In the genomic region with DNA sequence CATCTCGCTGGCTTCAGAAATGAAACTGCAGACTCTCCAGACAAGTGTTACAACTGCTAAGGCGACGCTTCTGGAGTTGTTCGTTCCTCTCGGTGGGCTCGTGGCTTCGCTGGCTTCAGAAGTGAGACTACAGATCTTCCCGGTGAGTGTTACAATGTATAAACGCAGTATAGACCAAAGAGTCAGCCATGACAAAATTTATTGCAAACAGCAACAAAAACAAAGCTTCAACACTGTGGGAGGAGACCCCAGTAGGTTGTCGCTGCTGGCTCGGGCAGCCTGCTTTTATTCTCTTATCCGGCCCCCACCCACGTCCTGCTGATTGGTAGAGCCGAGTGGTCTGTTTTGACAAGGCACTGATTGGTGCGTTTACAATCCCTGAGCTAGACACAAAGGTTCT, we compare ENCODE assay signal across 13 cellular contexts.
DNase-seq lines count a peak whose midpoint lies in the region; TF ChIP-seq lines count a peak whose summit lies in the region.
"Had no signal": no experiment of that assay in that cellular context is flagged by ENCODE, and none has a peak within 500 bp of the region (broad histone marks: within the 10 kb centered on the region; RNA-seq: fewer than 3 reads in every experiment).

No MANE protein-coding gene starts in this region.

- TF ChIP-seq CTCF in nephron progenitor cell (IDR thresholded peaks at IDR 0.05), result no peak
- TF ChIP-seq CTCF in spleen (IDR thresholded peaks at IDR 0.05 in 8 of 11, conservative IDR thresholded peaks at IDR 0.05 in 3 of 11), result no peak

- H3K4me3 Mint-ChIP-seq in nephron progenitor cell, result peak overlapping the region; percentile 48
- H3K4me3 Mint-ChIP-seq: CD14-positive monocyte; CD8-positive, alpha-beta T cell had no signal

- peak overlapping the region; percentile 77 for H3K27ac Mint-ChIP-seq in nephron progenitor cell
- H3K27ac Mint-ChIP-seq: CD14-positive monocyte; CD8-positive, alpha-beta T cell had no signal

- DNase-seq in HEK293T (ENCODE audit: extremely low spot score), result no peak
- DNase-seq in SHP77 (lab: John Stamatoyannopoulos, UW), result peak; percentile 37 to 68
- DNase-seq in nephron progenitor cell, result no peak
- no peak for DNase-seq in activated T-cell treated with anti-CD3 and anti-CD28 coated beads, Interleukin-2, amount 50 U/mL, for 48 hours
- no peak for DNase-seq in spleen
- no peak for DNase-seq in Ammon's horn (ENCODE audit: low spot score)
- DNase-seq: CD8-positive, alpha-beta T cell; COR-L47; DMS153; DMS79 treated with DMSO at 0.1 percent for 48 hours; GDM1 had no signal

- peaks cover 33% of the 10 kb centered on the region for H3K9me3 Mint-ChIP-seq in nephron progenitor cell
- H3K9me3 Mint-ChIP-seq: CD8-positive, alpha-beta T cell had no signal

- H3K4me1 Mint-ChIP-seq in nephron progenitor cell, result peaks cover 32% of the 10 kb centered on the region

- no peaks in the 10 kb centered on the region for H3K36me3 ChIP-seq in spleen

- H3K36me3 Mint-ChIP-seq in nephron progenitor cell (ENCODE audit: low read depth), result peaks cover 21% of the 10 kb centered on the region
- H3K36me3 Mint-ChIP-seq: CD14-positive monocyte; CD8-positive, alpha-beta T cell had no signal

- peaks cover 40% of the 10 kb centered on the region for H3K27me3 Mint-ChIP-seq in nephron progenitor cell (ENCODE audit: low read depth, poor library complexity)

- 78 to 91% (median 86%) methylated on average over 15 of the region's 15 CpGs for WGBS in spleen, 5 donors

- no peak for TF ChIP-seq POLR2A in spleen (IDR thresholded peaks at IDR 0.05)

- CTCF ChIA-PET in HEK293T (lab: Yijun Ruan, JAX), result no interaction called here

- POLR2A ChIA-PET in HEK293T (lab: Yijun Ruan, JAX), result interaction anchor here (0.7 to 1.1 kb wide), 3 partner anchors 10 to 52 kb away, joined by 3 to 4 read pairs (median 3); no protein-coding TSS in a partner anchor

- intact Hi-C loops in spleen (cut with DNase I; ENCODE audit: low total_unique reads), result no loop called here

- H3K4me3 ChIP-seq in spleen, result no peak overlapping the region
- H3K4me3 ChIP-seq: A549 had no signal

- H3K4me1 ChIP-seq in spleen, result peaks cover 3 to 13% (median 10%) of the 10 kb centered on the region in 6 donors
- H3K4me1 ChIP-seq: A549 had no signal

- no peak overlapping the region for H3K27ac ChIP-seq in spleen
- H3K27ac ChIP-seq: A549 had no signal

- H3K27me3 ChIP-seq in spleen (replicated peaks in 1 of 7), result peaks cover 0 to 85% (median 30%) of the 10 kb centered on the region in 7 donors

- H3K9me3 ChIP-seq in spleen, result peaks cover 0 to 13% (median 0%) of the 10 kb centered on the region in 8 donors
- H3K9me3 ChIP-seq: A549 had no signal

TF ChIP-seq in HEK293T, 16 proteins besides CTCF, POLR2A, EP300 and RAD21:
- TF ChIP-seq L3MBTL2 (conservative IDR thresholded peaks at IDR 0.05) (peak; percentile 57; the same call in 1 of the 2 replicates), FOXA1 (IDR thresholded peaks at IDR 0.05) (no peak)
- TF ChIP-seq, protein P1, sequence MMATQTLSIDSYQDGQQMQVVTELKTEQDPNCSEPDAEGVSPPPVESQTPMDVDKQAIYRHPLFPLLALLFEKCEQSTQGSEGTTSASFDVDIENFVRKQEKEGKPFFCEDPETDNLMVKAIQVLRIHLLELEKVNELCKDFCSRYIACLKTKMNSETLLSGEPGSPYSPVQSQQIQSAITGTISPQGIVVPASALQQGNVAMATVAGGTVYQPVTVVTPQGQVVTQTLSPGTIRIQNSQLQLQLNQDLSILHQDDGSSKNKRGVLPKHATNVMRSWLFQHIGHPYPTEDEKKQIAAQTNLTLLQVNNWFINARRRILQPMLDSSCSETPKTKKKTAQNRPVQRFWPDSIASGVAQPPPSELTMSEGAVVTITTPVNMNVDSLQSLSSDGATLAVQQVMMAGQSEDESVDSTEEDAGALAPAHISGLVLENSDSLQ (IDR thresholded peaks at IDR 0.05), result peak; percentile 43

Comparison
In these comparisons a context has a peak if more than half of its experiments do, and no peak if none do; other contexts are left out.
1. DNase-seq: peak in SHP77 (2 of 2); none in HEK293T (single experiment), nephron progenitor cell (single experiment), activated T-cell treated with anti-CD3 and anti-CD28 coated beads, Interleukin-2, amount 50 U/mL, for 48 hours (0 of 2), spleen (single experiment) and Ammon's horn (single experiment).